11 cellular contexts compared by ENCODE assay signal in the genomic region with DNA sequence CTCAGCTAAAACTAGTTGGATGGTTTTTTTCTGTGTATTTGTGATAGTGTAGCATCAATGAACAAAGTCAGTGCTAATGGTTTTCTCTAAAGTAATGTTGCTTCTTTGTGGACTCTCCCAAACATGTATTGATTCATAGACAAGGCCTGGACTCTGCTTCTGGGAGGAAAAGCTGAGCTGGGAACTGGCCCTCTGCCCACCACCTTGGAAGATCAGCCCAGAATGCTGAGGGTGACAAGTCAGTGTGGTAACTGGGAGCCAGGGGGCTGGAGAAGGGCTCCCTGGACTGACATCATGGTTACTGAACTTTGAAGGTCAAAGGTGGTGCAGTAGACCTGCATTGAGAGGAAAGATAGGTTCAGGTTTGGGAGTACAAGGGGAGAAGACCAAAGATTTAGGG. TPM values are rescaled to one million over a fixed set of nuclear protein-coding genes. Genes with fewer than 3 reads are reported as not detected.
DNase-seq lines count a peak whose midpoint lies in the region; ATAC-seq, FAIRE-seq and TF ChIP-seq lines count a peak whose summit lies in the region.
"Had no signal": no experiment of that assay in that cellular context is flagged by ENCODE, and none has a peak within 500 bp of the region (broad histone marks: within the 10 kb centered on the region; RNA-seq: fewer than 3 reads in every experiment).

No MANE protein-coding gene starts in this region.

- intact Hi-C loops in sciatic nerve (cut with DNase I) = no loop called here

- peaks cover 31 to 73% (median 52%) of the 10 kb centered on the region in 4 donors for H3K4me1 Mint-ChIP-seq in CD4-positive, CD25-positive, alpha-beta regulatory T cell

- FAIRE-seq in RCC 7860 (lab: Jason Lieb, UNC) = peak; percentile 60

- peak overlapping the region; percentile 78 for H3K4me3 ChIP-seq in CD4-positive, CD25-positive, alpha-beta regulatory T cell (ENCODE audit: low read depth, low read length)
- H3K4me3 ChIP-seq in foreskin fibroblast (ENCODE audit: low read depth in 1 of 2, low read length in 2 of 2) = no peak overlapping the region
- H3K4me3 ChIP-seq: SJCRH30 had no signal

- H3K27ac Mint-ChIP-seq in CD4-positive, CD25-positive, alpha-beta regulatory T cell = peak overlapping the region; percentile 85 to 90 (median 87)

- no peak overlapping the region for H3K27ac ChIP-seq in CD4-positive, CD25-positive, alpha-beta regulatory T cell (ENCODE audit: insufficient read depth, low read length, poor library complexity, severe bottlenecking)
- H3K27ac ChIP-seq: SJCRH30 had no signal

- H3K9me3 Mint-ChIP-seq in CD4-positive, CD25-positive, alpha-beta regulatory T cell = no peaks in the 10 kb centered on the region

- TF ChIP-seq CTCF in foreskin fibroblast (IDR thresholded peaks at IDR 0.05; ENCODE audit: low read depth, low read length) = no peak

- no peak for ATAC-seq in CD4-positive, CD25-positive, alpha-beta regulatory T cell (ENCODE audit: low read depth in 2 of 2)
- ATAC-seq in sciatic nerve (no peak), HG02938 (IDR thresholded peaks at IDR 0.05; ENCODE audit: unreplicated experiment) (no peak), GM21390 (IDR thresholded peaks at IDR 0.05; ENCODE audit: unreplicated experiment) (no peak), HG03460 (IDR thresholded peaks at IDR 0.05; ENCODE audit: unreplicated experiment) (no peak)

- peaks cover 3% of the 10 kb centered on the region for H3K36me3 Mint-ChIP-seq in CD4-positive, CD25-positive, alpha-beta regulatory T cell

- H3K27me3 ChIP-seq in CD4-positive, CD25-positive, alpha-beta regulatory T cell (ENCODE audit: control insufficient read depth, insufficient read depth, low read length) = no peaks in the 10 kb centered on the region
- H3K27me3 ChIP-seq: SJCRH30 had no signal

- no peaks in the 10 kb centered on the region for H3K27me3 Mint-ChIP-seq in CD4-positive, CD25-positive, alpha-beta regulatory T cell

- H3K4me3 Mint-ChIP-seq in CD4-positive, CD25-positive, alpha-beta regulatory T cell = peak overlapping the region; percentile 39 to 99 (median 76)

- DNase-seq in CD4-positive, CD25-positive, alpha-beta regulatory T cell = no peak
- peak; percentile 42 for DNase-seq in RCC 7860 (ENCODE audit: low spot score)
- peak; percentile 70 to 84 for DNase-seq in foreskin fibroblast
- DNase-seq in sciatic nerve (ENCODE audit: low spot score) = peak; percentile 70
- DNase-seq in NCI-H526 (lab: John Stamatoyannopoulos, UW) = no peak
- DNase-seq: cerebellar nuclear complex, occipital lobe, SJCRH30 had no signal

- H3K9me3 ChIP-seq in CD4-positive, CD25-positive, alpha-beta regulatory T cell (ENCODE audit: control insufficient read depth in 2 of 2, low read length in 2 of 2) = no peaks in the 10 kb centered on the region
- H3K9me3 ChIP-seq: SJCRH30 had no signal

- H3K36me3 ChIP-seq in CD4-positive, CD25-positive, alpha-beta regulatory T cell (ENCODE audit: control insufficient read depth, insufficient read depth, low read length) = peaks cover 2% of the 10 kb centered on the region

- H3K4me1 ChIP-seq in CD4-positive, CD25-positive, alpha-beta regulatory T cell (ENCODE audit: control insufficient read depth, insufficient read depth, low read length, poor library complexity, severe bottlenecking) = peaks cover 43% of the 10 kb centered on the region

RNA-seq across cellular contexts. Expression of a gene that starts 3.0 kb away (rescaled TPM):
- total RNA-seq in CD4-positive, CD25-positive, alpha-beta regulatory T cell = 13.6 TPM
- 1 to 10 TPM; 2.6 to 5.1 (median 4.1) TPM for polyA plus RNA-seq in CD4-positive, CD25-positive, alpha-beta regulatory T cell
- 85.6 TPM for total RNA-seq in sciatic nerve

RNA-seq across cellular contexts. Expression of a gene that starts 56.5 kb away (rescaled TPM):
- total RNA-seq in CD4-positive, CD25-positive, alpha-beta regulatory T cell = 13.1 TPM
- 1 to 10 TPM; 6.4 to 8.0 (median 7.3) TPM for polyA plus RNA-seq in CD4-positive, CD25-positive, alpha-beta regulatory T cell
- total RNA-seq in sciatic nerve = 26.7 TPM

Comparison
In these comparisons a context has a peak if more than half of its experiments do, and no peak if none do; other contexts are left out.
1. DNase-seq: peak in RCC 7860 (single experiment), foreskin fibroblast (2 of 2) and sciatic nerve (single experiment); none in CD4-positive, CD25-positive, alpha-beta regulatory T cell (0 of 3) and NCI-H526 (0 of 2).